14 cellular contexts compared by ENCODE assay signal in the genomic region with DNA sequence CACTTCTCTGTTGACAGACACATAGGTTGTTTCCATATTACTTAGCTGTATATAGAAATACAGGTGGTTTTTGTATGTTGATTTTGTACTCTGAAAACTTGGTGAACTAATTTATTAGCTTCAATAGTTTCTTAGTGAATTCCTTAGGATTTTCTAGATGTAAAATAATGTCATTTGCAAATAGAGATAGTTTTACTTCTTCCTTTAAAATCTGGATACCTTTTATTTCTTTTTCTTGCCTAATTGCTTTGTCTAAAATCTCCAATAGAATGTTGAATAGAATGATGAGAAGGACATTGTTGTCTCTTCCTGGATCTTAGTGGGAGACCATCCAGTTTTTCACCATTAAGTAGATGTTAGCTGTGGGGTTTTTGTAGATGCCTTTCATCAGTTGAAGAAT. TPM values are rescaled to one million over a fixed set of nuclear protein-coding genes. Genes with fewer than 3 reads are reported as not detected.
DNase-seq lines count a peak whose midpoint lies in the region; ATAC-seq, FAIRE-seq and TF ChIP-seq lines count a peak whose summit lies in the region.
"Had no signal": no experiment of that assay in that cellular context is flagged by ENCODE, and none has a peak within 500 bp of the region (broad histone marks: within the 10 kb centered on the region; RNA-seq: fewer than 3 reads in every experiment).

No MANE protein-coding gene starts in this region.

- H4K20me1 ChIP-seq in GM23338 (replicated peaks; ENCODE audit: insufficient read depth): no peaks in the 10 kb centered on the region

- DNase-seq in GM18507 (ENCODE audit: extremely low spot score, insufficient read length, low read depth) (no peak), OCI-M1 (lab: John Stamatoyannopoulos, UW) (no peak), DMS114 treated with DMSO at 0.1 percent for 48 hours (lab: John Stamatoyannopoulos, UW; ENCODE audit: unreplicated experiment) (no peak), GM23338 (ENCODE audit: low spot score) (no peak)
- DNase-seq in central memory CD8-positive, alpha-beta T cell (ENCODE audit: low spot score in 2 of 2): no peak
- no peak for DNase-seq in natural killer cell treated with Interleukin-12 subunit alpha and Interleukin-12 subunit beta and Interleukin-15 and Interleukin-18, amount 100 ng/mL, for 72 hours (ENCODE audit: low spot score)
- DNase-seq in stimulated activated naive B cell treated with anti-CD40 and anti-IgM and Interleukin-4, amounts not matched to agents 10 μg/mL and 1 μg/mL and 100 μg/mL, for 72 hours: no peak
- DNase-seq: HFFc6 had no signal

- peaks cover 4% of the 10 kb centered on the region; the same call in 1 of the 2 replicates for H3K4me1 ChIP-seq in GM23338 (ENCODE audit: insufficient read depth)
- H3K4me1 ChIP-seq: HAP-1 had no signal

- H3K27me3 Mint-ChIP-seq in IgD-negative memory B cell (peaks cover 6% of the 10 kb centered on the region), GM23338 (ENCODE audit: insufficient read depth, low read depth, poor library complexity) (no peaks in the 10 kb centered on the region)
- H3K27me3 Mint-ChIP-seq in central memory CD8-positive, alpha-beta T cell: no peaks in the 10 kb centered on the region
- H3K27me3 Mint-ChIP-seq in natural killer cell treated with Interleukin-12 subunit alpha and Interleukin-12 subunit beta and Interleukin-15 and Interleukin-18, amount 100 ng/mL, for 72 hours: no peaks in the 10 kb centered on the region
- H3K27me3 Mint-ChIP-seq in stimulated activated naive B cell treated with anti-CD40 and anti-IgM and Interleukin-4, amounts not matched to agents 10 μg/mL and 1 μg/mL and 100 μg/mL, for 72 hours: no peaks in the 10 kb centered on the region

- no peak overlapping the region for H3K27ac ChIP-seq in GM23338 (ENCODE audit: low read depth)

- H3K9me3 Mint-ChIP-seq in IgD-negative memory B cell: peaks cover 0 to 17% (median 11%) of the 10 kb centered on the region in 3 donors
- H3K9me3 Mint-ChIP-seq in central memory CD8-positive, alpha-beta T cell: no peaks in the 10 kb centered on the region
- H3K9me3 Mint-ChIP-seq in natural killer cell treated with Interleukin-12 subunit alpha and Interleukin-12 subunit beta and Interleukin-15 and Interleukin-18, amount 100 ng/mL, for 72 hours: peaks cover 7% of the 10 kb centered on the region
- peaks cover 6 to 9% of the 10 kb centered on the region in 2 donors for H3K9me3 Mint-ChIP-seq in stimulated activated naive B cell treated with anti-CD40 and anti-IgM and Interleukin-4, amounts not matched to agents 10 μg/mL and 1 μg/mL and 100 μg/mL, for 72 hours
- peaks cover 21% of the 10 kb centered on the region for H3K9me3 Mint-ChIP-seq in GM23338

- no peak for TF ChIP-seq CTCF in GM23338 (conservative IDR thresholded peaks at IDR 0.05; ENCODE audit: low read depth in 2 of 2)

- no peak overlapping the region for H3K4me3 ChIP-seq in GM23338
- H3K4me3 ChIP-seq: HAP-1 had no signal

- H3K4me2 ChIP-seq in GM23338: no peak overlapping the region

- no peaks in the 10 kb centered on the region for H3K9me2 ChIP-seq in GM23338 (ENCODE audit: insufficient read depth)

- H3K79me2 ChIP-seq in GM23338 (replicated peaks; ENCODE audit: insufficient read depth): no peaks in the 10 kb centered on the region; the same call in 1 of the 2 replicates

- H3K4me1 Mint-ChIP-seq in IgD-negative memory B cell (peaks cover 8 to 23% (median 13%) of the 10 kb centered on the region in 3 donors), GM23338 (peaks cover 6% of the 10 kb centered on the region; the same call in 2 of the 3 replicates)
- peaks cover 37% of the 10 kb centered on the region for H3K4me1 Mint-ChIP-seq in central memory CD8-positive, alpha-beta T cell
- H3K4me1 Mint-ChIP-seq in natural killer cell treated with Interleukin-12 subunit alpha and Interleukin-12 subunit beta and Interleukin-15 and Interleukin-18, amount 100 ng/mL, for 72 hours (ENCODE audit: low read depth in 2 of 2): peaks cover 33 to 54% of the 10 kb centered on the region in 2 donors
- H3K4me1 Mint-ChIP-seq in stimulated activated naive B cell treated with anti-CD40 and anti-IgM and Interleukin-4, amounts not matched to agents 10 μg/mL and 1 μg/mL and 100 μg/mL, for 72 hours: peaks cover 34 to 74% of the 10 kb centered on the region in 2 donors

- H3K36me3 ChIP-seq in GM23338 (ENCODE audit: insufficient read depth): peaks cover 6% of the 10 kb centered on the region; the same call in 1 of the 2 replicates
- H3K36me3 ChIP-seq: HAP-1 had no signal

- no peaks in the 10 kb centered on the region for H3F3A ChIP-seq in GM23338 (replicated peaks; ENCODE audit: low read depth)

- H3K4me3 Mint-ChIP-seq in IgD-negative memory B cell: peak overlapping the region in 1 of 4 donors; percentile 41
- peak overlapping the region; percentile 79 for H3K4me3 Mint-ChIP-seq in central memory CD8-positive, alpha-beta T cell
- H3K4me3 Mint-ChIP-seq in natural killer cell treated with Interleukin-12 subunit alpha and Interleukin-12 subunit beta and Interleukin-15 and Interleukin-18, amount 100 ng/mL, for 72 hours: peak overlapping the region; percentile 94
- no peak overlapping the region for H3K4me3 Mint-ChIP-seq in stimulated activated naive B cell treated with anti-CD40 and anti-IgM and Interleukin-4, amounts not matched to agents 10 μg/mL and 1 μg/mL and 100 μg/mL, for 72 hours
- no peak overlapping the region for H3K4me3 Mint-ChIP-seq in GM23338
- H3K4me3 Mint-ChIP-seq: HFFc6 had no signal

- H3K36me3 Mint-ChIP-seq in IgD-negative memory B cell (peaks cover 19% of the 10 kb centered on the region), GM23338 (ENCODE audit: low read depth) (peaks cover 27% of the 10 kb centered on the region)
- peaks cover 18% of the 10 kb centered on the region for H3K36me3 Mint-ChIP-seq in central memory CD8-positive, alpha-beta T cell (ENCODE audit: insufficient read depth)
- H3K36me3 Mint-ChIP-seq in natural killer cell treated with Interleukin-12 subunit alpha and Interleukin-12 subunit beta and Interleukin-15 and Interleukin-18, amount 100 ng/mL, for 72 hours: peaks cover 24% of the 10 kb centered on the region
- peaks cover 55 to 65% of the 10 kb centered on the region in 2 donors for H3K36me3 Mint-ChIP-seq in stimulated activated naive B cell treated with anti-CD40 and anti-IgM and Interleukin-4, amounts not matched to agents 10 μg/mL and 1 μg/mL and 100 μg/mL, for 72 hours

- no peak overlapping the region for H2AFZ ChIP-seq in GM23338

- FAIRE-seq in GM18507 (lab: Jason Lieb, UNC): peak; percentile 36
- FAIRE-seq: H1, HepG2, HTR-8/SVneo had no signal

- ATAC-seq in central memory CD8-positive, alpha-beta T cell (replicated peaks; ENCODE audit: extremely low read depth, poor library complexity, severe bottlenecking): no peak
- no peak for ATAC-seq in natural killer cell treated with Interleukin-12 subunit alpha and Interleukin-12 subunit beta and Interleukin-15 and Interleukin-18, amount 100 ng/mL, for 72 hours
- no peak for ATAC-seq in stimulated activated naive B cell treated with anti-CD40 and anti-IgM and Interleukin-4, amounts not matched to agents 10 μg/mL and 1 μg/mL and 100 μg/mL, for 72 hours (replicated peaks)
- ATAC-seq in GM23338: no peak
- ATAC-seq: HepG2 had no signal

- peak overlapping the region in 2 of 3 donors; percentile 25 to 53 for H3K27ac Mint-ChIP-seq in IgD-negative memory B cell
- H3K27ac Mint-ChIP-seq in central memory CD8-positive, alpha-beta T cell (ENCODE audit: low read depth): no peak overlapping the region
- H3K27ac Mint-ChIP-seq in natural killer cell treated with Interleukin-12 subunit alpha and Interleukin-12 subunit beta and Interleukin-15 and Interleukin-18, amount 100 ng/mL, for 72 hours: peak overlapping the region; percentile 15 to 59
- H3K27ac Mint-ChIP-seq in stimulated activated naive B cell treated with anti-CD40 and anti-IgM and Interleukin-4, amounts not matched to agents 10 μg/mL and 1 μg/mL and 100 μg/mL, for 72 hours: no peak overlapping the region
- H3K27ac Mint-ChIP-seq in GM23338: no peak overlapping the region
- H3K27ac Mint-ChIP-seq: CD14-positive monocyte, HFFc6 had no signal

- no peaks in the 10 kb centered on the region for H3K27me3 ChIP-seq in GM23338 (ENCODE audit: insufficient read depth)

TF ChIP-seq in GM23338, 12 proteins besides CTCF, POLR2A, EP300 and RAD21 (continues in another document):
- TF ChIP-seq EZH2 (IDR thresholded peaks at IDR 0.05; ENCODE audit: low read depth, unreplicated experiment) (no peak), POLR2AphosphoS5 (IDR thresholded peaks at IDR 0.05; ENCODE audit: low read depth) (no peak), CREB1 (CRISPR knock-in tag; IDR thresholded peaks at IDR 0.05; ENCODE audit: low read depth) (no peak)
- TF ChIP-seq, protein P1, sequence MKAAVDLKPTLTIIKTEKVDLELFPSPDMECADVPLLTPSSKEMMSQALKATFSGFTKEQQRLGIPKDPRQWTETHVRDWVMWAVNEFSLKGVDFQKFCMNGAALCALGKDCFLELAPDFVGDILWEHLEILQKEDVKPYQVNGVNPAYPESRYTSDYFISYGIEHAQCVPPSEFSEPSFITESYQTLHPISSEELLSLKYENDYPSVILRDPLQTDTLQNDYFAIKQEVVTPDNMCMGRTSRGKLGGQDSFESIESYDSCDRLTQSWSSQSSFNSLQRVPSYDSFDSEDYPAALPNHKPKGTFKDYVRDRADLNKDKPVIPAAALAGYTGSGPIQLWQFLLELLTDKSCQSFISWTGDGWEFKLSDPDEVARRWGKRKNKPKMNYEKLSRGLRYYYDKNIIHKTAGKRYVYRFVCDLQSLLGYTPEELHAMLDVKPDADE (IDR thresholded peaks at IDR 0.05): no peak

RNA-seq across cellular contexts. Expression of a gene that starts 18.7 kb away (rescaled TPM):
- 43.7 TPM for polyA plus RNA-seq in IgD-negative memory B cell
- 10 to 100 TPM; 36.0 to 40.3 TPM for total RNA-seq in natural killer cell treated with Interleukin-12 subunit alpha and Interleukin-12 subunit beta and Interleukin-15 and Interleukin-18, amount 100 ng/mL, for 72 hours
- total RNA-seq in GM23338 (2014; rRNA removed; shearing (Covaris generic)): 18.9 and 19.5 TPM in 2 replicates
- polyA plus RNA-seq in GM23338 (2016; fragmentation: Nextera tagmentation; extraction: Ambion mirVana): 22.3 and 23.2 TPM in 2 replicates

Comparison
In these comparisons a context has a peak if more than half of its experiments do, and no peak if none do; other contexts are left out.
1. H3K27ac Mint-ChIP-seq: peak in IgD-negative memory B cell (2 of 3) and natural killer cell treated with Interleukin-12 subunit alpha and Interleukin-12 subunit beta and Interleukin-15 and Interleukin-18, amount 100 ng/mL, for 72 hours (2 of 2); none in central memory CD8-positive, alpha-beta T cell (single experiment), stimulated activated naive B cell treated with anti-CD40 and anti-IgM and Interleukin-4, amounts not matched to agents 10 μg/mL and 1 μg/mL and 100 μg/mL, for 72 hours (single experiment) and GM23338 (single experiment).
2. H3K4me3 Mint-ChIP-seq: peak in central memory CD8-positive, alpha-beta T cell (single experiment) and natural killer cell treated with Interleukin-12 subunit alpha and Interleukin-12 subunit beta and Interleukin-15 and Interleukin-18, amount 100 ng/mL, for 72 hours (single experiment); none in stimulated activated naive B cell treated with anti-CD40 and anti-IgM and Interleukin-4, amounts not matched to agents 10 μg/mL and 1 μg/mL and 100 μg/mL, for 72 hours (0 of 2) and GM23338 (single experiment).